Comparison of ENCODE assay signal across 27 cellular contexts in the genomic region with DNA sequence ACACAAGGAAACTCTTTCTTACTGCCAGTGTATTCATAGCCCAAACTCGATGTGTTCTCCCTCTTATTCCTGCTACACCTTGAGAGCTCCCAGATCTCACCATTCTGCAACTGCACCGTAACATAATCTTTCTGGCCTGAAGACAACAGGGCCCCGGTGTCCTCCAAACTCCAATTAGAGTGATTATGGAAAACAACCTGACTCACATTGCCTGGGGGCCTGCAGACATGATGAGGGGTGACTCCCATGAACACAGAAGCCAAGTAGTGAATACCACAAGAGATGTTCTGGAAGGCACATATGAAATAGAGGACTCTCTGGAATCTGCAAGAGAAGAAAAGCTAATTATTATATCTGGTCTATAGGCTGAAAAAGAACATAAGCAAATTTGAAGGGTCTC. TPM values are rescaled to one million over a fixed set of nuclear protein-coding genes. Genes with fewer than 3 reads are reported as not detected.
"Had no signal": no experiment of that assay in that cellular context is flagged by ENCODE, and none has a peak within 500 bp of the region (broad histone marks: within the 10 kb centered on the region; RNA-seq: fewer than 3 reads in every experiment).

No MANE protein-coding gene starts in this region.

- H3K27ac Mint-ChIP-seq: activated B cell treated with CpG ODN at 0.5 μM for 24 hours; activated CD4-positive, alpha-beta T cell treated with anti-CD3 and anti-CD28 coated beads, Interleukin-2, amount 10 ng/mL, durations not matched to agents 24 days and 14 days; activated CD8-positive, alpha-beta memory T cell treated with anti-CD3 and anti-CD28 coated beads, Interleukin-2, amount 10 ng/mL, durations not matched to agents 7 days and 5 days; activated naive CD4-positive, alpha-beta T cell treated with anti-CD3 and anti-CD28 coated beads, Interleukin-2, amount 50 U/mL, for 24 hours; activated T-cell treated with anti-CD3 and anti-CD28 coated beads, Interleukin-2, amount 50 U/mL, for 24 hours; activated T-helper 1 cell treated with anti-CD3 and anti-CD28 coated beads, Interleukin-12 subunit alpha, Interleukin-12 subunit beta, Interleukin-2, Interleukin-4 antibody, amounts not matched to agents 30 ng/mL and 10 ng/mL and 1 ng/mL, durations not matched to agents 14 hours and 24 hours and 36 hours; T-helper 17 cell had no signal

- H3K4me3 Mint-ChIP-seq: activated B cell treated with CpG ODN at 0.5 μM for 24 hours; activated CD4-positive, alpha-beta T cell treated with anti-CD3 and anti-CD28 coated beads, Interleukin-2, amount 10 ng/mL, durations not matched to agents 24 days and 14 days; activated CD8-positive, alpha-beta memory T cell treated with anti-CD3 and anti-CD28 coated beads, Interleukin-2, amount 10 ng/mL, durations not matched to agents 7 days and 5 days; activated naive CD4-positive, alpha-beta T cell treated with anti-CD3 and anti-CD28 coated beads, Interleukin-2, amount 50 U/mL, for 24 hours; activated T-cell treated with anti-CD3 and anti-CD28 coated beads, Interleukin-2, amount 50 U/mL, for 24 hours; activated T-helper 1 cell treated with anti-CD3 and anti-CD28 coated beads, Interleukin-12 subunit alpha, Interleukin-12 subunit beta, Interleukin-2, Interleukin-4 antibody, amounts not matched to agents 30 ng/mL and 10 ng/mL and 1 ng/mL, durations not matched to agents 14 hours and 24 hours and 36 hours; central memory CD8-positive, alpha-beta T cell; T-helper 17 cell had no signal

- H3K36me3 Mint-ChIP-seq: activated naive CD4-positive, alpha-beta T cell treated with anti-CD3 and anti-CD28 coated beads, Interleukin-2, amount 50 U/mL, for 24 hours had no signal

- H3K4me1 Mint-ChIP-seq: activated B cell treated with CpG ODN at 0.5 μM for 24 hours; activated CD4-positive, alpha-beta T cell treated with anti-CD3 and anti-CD28 coated beads, Interleukin-2, amount 10 ng/mL, durations not matched to agents 24 days and 14 days; activated CD8-positive, alpha-beta memory T cell treated with anti-CD3 and anti-CD28 coated beads, Interleukin-2, amount 10 ng/mL, durations not matched to agents 7 days and 5 days; activated naive CD4-positive, alpha-beta T cell treated with anti-CD3 and anti-CD28 coated beads, Interleukin-2, amount 50 U/mL, for 24 hours; central memory CD8-positive, alpha-beta T cell; T-helper 17 cell had no signal

- H3K9me3 Mint-ChIP-seq: activated naive CD4-positive, alpha-beta T cell treated with anti-CD3 and anti-CD28 coated beads, Interleukin-2, amount 50 U/mL, for 24 hours; central memory CD8-positive, alpha-beta T cell had no signal

- H3K4me3 ChIP-seq: Peyer's patch had no signal

- DNase-seq: activated B cell treated with CpG ODN at 0.5 μM for 24 hours; activated CD4-positive, alpha-beta T cell treated with anti-CD3 and anti-CD28 coated beads for 1 hour; activated CD4-positive, alpha-beta T cell treated with anti-CD3 and anti-CD28 coated beads, Interleukin-2, amount 10 ng/mL, durations not matched to agents 24 days and 14 days; activated CD4-positive, alpha-beta T cell treated with anti-CD3 and anti-CD28 coated beads, Interleukin-2, amount 50 U/mL, for 48 hours; activated CD8-positive, alpha-beta memory T cell treated with anti-CD3 and anti-CD28 coated beads, Interleukin-2, amount 10 ng/mL, durations not matched to agents 7 days and 5 days; activated effector memory CD4-positive, alpha-beta T cell treated with Interleukin-2 at 50 U/mL for 16 hours; activated naive CD4-positive, alpha-beta T cell; activated T-cell treated with anti-CD3 and anti-CD28 coated beads, Interleukin-2, amount 50 U/mL, for 24 hours; aorta; MM.1S; NCI-H1105; NCI-H1436; NCI-H1694 treated with DMSO at 0.1 percent for 48 hours; NCI-H2081; NCI-H2171; NCI-H2227 treated with DMSO at 0.1 percent for 48 hours; NCI-H526; NCI-H82; Peyer's patch; SHP77; T-helper 17 cell; T-helper 9 cell had no signal

- ATAC-seq: activated CD8-positive, alpha-beta memory T cell treated with anti-CD3 and anti-CD28 coated beads, Interleukin-2, amount 10 ng/mL, durations not matched to agents 7 days and 5 days; T-helper 17 cell had no signal

RNA-seq across cellular contexts. Expression of a gene that starts 19.7 kb away (rescaled TPM):
- total RNA-seq: activated B cell treated with CpG ODN at 0.5 μM for 24 hours; activated CD4-positive, alpha-beta T cell treated with anti-CD3 and anti-CD28 coated beads, Interleukin-2, amount 10 ng/mL, durations not matched to agents 24 days and 14 days; activated CD8-positive, alpha-beta memory T cell treated with anti-CD3 and anti-CD28 coated beads, Interleukin-2, amount 10 ng/mL, durations not matched to agents 7 days and 5 days; activated T-helper 1 cell treated with anti-CD3 and anti-CD28 coated beads, Interleukin-12 subunit alpha, Interleukin-12 subunit beta, Interleukin-2, Interleukin-4 antibody, amounts not matched to agents 30 ng/mL and 10 ng/mL and 1 ng/mL, durations not matched to agents 14 hours and 24 hours and 36 hours; NCI-H460; Peyer's patch; SK-MEL-5; T-helper 17 cell had no signal

RNA-seq across cellular contexts. Expression of a gene that starts 41.3 kb away (rescaled TPM):
- total RNA-seq: activated B cell treated with CpG ODN at 0.5 μM for 24 hours; activated CD4-positive, alpha-beta T cell treated with anti-CD3 and anti-CD28 coated beads, Interleukin-2, amount 10 ng/mL, durations not matched to agents 24 days and 14 days; activated CD8-positive, alpha-beta memory T cell treated with anti-CD3 and anti-CD28 coated beads, Interleukin-2, amount 10 ng/mL, durations not matched to agents 7 days and 5 days; activated T-helper 1 cell treated with anti-CD3 and anti-CD28 coated beads, Interleukin-12 subunit alpha, Interleukin-12 subunit beta, Interleukin-2, Interleukin-4 antibody, amounts not matched to agents 30 ng/mL and 10 ng/mL and 1 ng/mL, durations not matched to agents 14 hours and 24 hours and 36 hours had no signal
